ENCODE assay signal across 18 cellular contexts in the genomic region with DNA sequence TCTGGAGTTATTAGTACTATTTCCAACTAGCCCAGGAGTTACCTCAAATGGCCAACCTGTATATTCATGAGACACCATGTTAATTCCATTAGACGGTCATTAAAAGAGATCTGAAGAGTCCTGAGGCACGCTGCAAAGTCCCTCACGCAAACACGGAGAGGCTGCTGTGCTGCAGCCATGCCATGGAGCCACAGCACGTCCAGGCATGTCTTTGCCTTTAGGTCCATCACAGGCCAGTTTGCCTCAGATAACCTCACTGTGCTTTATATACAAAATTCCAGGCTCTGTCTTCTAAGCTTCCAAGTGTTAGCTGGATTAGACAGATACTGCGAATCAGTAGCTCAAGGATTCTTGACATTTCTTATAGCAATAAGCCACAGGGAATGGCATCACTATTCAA. TPM values are rescaled to one million over a fixed set of nuclear protein-coding genes. Genes with fewer than 3 reads are reported as not detected.
A peak's percentile ranks its signal among the peaks of the same experiment; 100 is the strongest.
DNase-seq lines count a peak whose midpoint lies in the region; ATAC-seq and TF ChIP-seq lines count a peak whose summit lies in the region.
"Had no signal": no experiment of that assay in that cellular context is flagged by ENCODE, and none has a peak within 500 bp of the region (broad histone marks: within the 10 kb centered on the region; RNA-seq: fewer than 3 reads in every experiment).

No MANE protein-coding gene starts in this region.

- peak; percentile 32 for ATAC-seq in esophagus mucosa

- no peak overlapping the region for H3K4me3 ChIP-seq in HEK293 (ENCODE audit: low read depth, low read length)
- no peak overlapping the region for H3K4me3 ChIP-seq in A673 (ENCODE audit: low read depth, low read length, poor library complexity, severe bottlenecking)
- H3K4me3 ChIP-seq in testis = no peak overlapping the region
- H3K4me3 ChIP-seq: MG63, SJCRH30 had no signal

- H3K36me3 ChIP-seq in HEK293 (ENCODE audit: control insufficient read depth in 2 of 2, insufficient read depth in 1 of 2, low read length in 2 of 2) (no peaks in the 10 kb centered on the region), A673 (ENCODE audit: insufficient read depth, low read length, poor library complexity, severe bottlenecking) (no peaks in the 10 kb centered on the region), testis (ENCODE audit: low read depth, missing control alignments) (no peaks in the 10 kb centered on the region)
- H3K36me3 ChIP-seq: MG63, SJCRH30 had no signal

- intact Hi-C loops in A673 (cut with micrococcal nuclease; ENCODE audit: unreplicated experiment) (no loop called here), testis (cut with DNase I; ENCODE audit: low total_unique reads) (no loop called here)

- CTCF ChIA-PET in HEK293 (lab: Yijun Ruan, JAX) = no interaction called here
- CTCF ChIA-PET in A673 (lab: Charles Lee) = no interaction called here

- POLR2A ChIA-PET in HEK293 (lab: Yijun Ruan, JAX) = no interaction called here
- POLR2A ChIA-PET in A673 (lab: Charles Lee; ENCODE audit: low non-redundant PET) = no interaction called here

- WGBS in testis, 2 donors = 93 to 94% methylated on average over 6 of the region's 6 CpGs

- H3K27me3 ChIP-seq in A673 (replicated peaks; ENCODE audit: insufficient read depth, low read depth, low read length, poor library complexity) (no peaks in the 10 kb centered on the region), testis (no peaks in the 10 kb centered on the region)
- H3K27me3 ChIP-seq: MG63, SJCRH30 had no signal

- no peak for TF ChIP-seq POLR2A in testis (IDR thresholded peaks at IDR 0.05)

- BruUV-seq in A673 (replicated peaks; lab: Mats Ljungman, UMichigan) = no TSS peak

- H3K9me3 ChIP-seq in HEK293 (ENCODE audit: control insufficient read depth, insufficient read depth, low read depth, low read length) (no peaks in the 10 kb centered on the region), A673 (ENCODE audit: low read depth, low read length, poor library complexity, severe bottlenecking) (no peaks in the 10 kb centered on the region), testis (no peaks in the 10 kb centered on the region)
- H3K9me3 ChIP-seq: MG63, SJCRH30 had no signal

- TF ChIP-seq CTCF in HEK293 (tag by site-specific recombination; IDR thresholded peaks at IDR 0.05) (no peak), A673 (conservative IDR thresholded peaks at IDR 0.05; ENCODE audit: low read depth, low read length) (no peak), testis (IDR thresholded peaks at IDR 0.05) (no peak)

- H3K4me1 ChIP-seq in HEK293 (ENCODE audit: control insufficient read depth, insufficient read depth, low read length) (no peaks in the 10 kb centered on the region), A673 (ENCODE audit: insufficient read depth, low read length, poor library complexity, severe bottlenecking) (no peaks in the 10 kb centered on the region), testis (no peaks in the 10 kb centered on the region)
- H3K4me1 ChIP-seq: SJCRH30 had no signal

- DNase-seq in DMS 273 (lab: John Stamatoyannopoulos, UW; ENCODE audit: unreplicated experiment) (peak; percentile 92), NCI-H82 treated with DMSO at 0.1 percent for 48 hours (lab: John Stamatoyannopoulos, UW; ENCODE audit: unreplicated experiment) (peak; percentile 96), A673 (ENCODE audit: low spot score) (no peak), cerebellum (ENCODE audit: low spot score) (no peak), testis (no peak)
- DNase-seq: ACHN; CD4-positive, CD25-positive, alpha-beta regulatory T cell; GOT3; MG63; NCI-H1092 treated with DMSO at 0.1 percent for 48 hours; NCI-H2029; NCI-H226; NCI-H774; SJCRH30 had no signal

- H3K27ac ChIP-seq in HEK293 (ENCODE audit: extremely low read depth, low read depth, low read length) (no peak overlapping the region), A673 (ENCODE audit: low read depth, low read length, poor library complexity, severe bottlenecking) (no peak overlapping the region), testis (no peak overlapping the region)
- H3K27ac ChIP-seq: KMS-11, SJCRH30 had no signal

TF ChIP-seq in HEK293, 187 proteins besides CTCF, POLR2A, EP300 and RAD21:
- TF ChIP-seq ZIC2 (tag by site-specific recombination; IDR thresholded peaks at IDR 0.05) (no peak), ZEB2 (tag by site-specific recombination; IDR thresholded peaks at IDR 0.05) (no peak), FEZF1 (tag by site-specific recombination; IDR thresholded peaks at IDR 0.05) (no peak), TRIM28 (IDR thresholded peaks at IDR 0.05; ENCODE audit: borderline replicate concordance, low read length) (0 out of 2 replicates have a peak, but pooled peaks have one; percentile 38), ZNF48 (tag by site-specific recombination; IDR thresholded peaks at IDR 0.05) (no peak), ZNF174 (tag by site-specific recombination; IDR thresholded peaks at IDR 0.05) (no peak)

RNA-seq across cellular contexts. Expression of a gene that starts 9.8 kb away (rescaled TPM):
- total RNA-seq in esophagus mucosa = 7.4 TPM
- 0.75 and 1.4 TPM in 2 replicates for total RNA-seq in A673 (2021)
- total RNA-seq in cerebellum = 6.1 TPM
- 10 to 100 TPM; 48.5 to 76.3 TPM for total RNA-seq in testis
- polyA plus RNA-seq in testis (ENCODE audit: insufficient read depth, low read depth, low replicate concordance) = 119 TPM
- total RNA-seq: CD4-positive, CD25-positive, alpha-beta regulatory T cell; RPMI7951 had no signal
- polyA plus RNA-seq: CD4-positive, CD25-positive, alpha-beta regulatory T cell had no signal

Comparison
In these comparisons a context has a peak if more than half of its experiments do, and no peak if none do; other contexts are left out.
1. DNase-seq: peak in DMS 273 (single experiment) and NCI-H82 treated with DMSO at 0.1 percent for 48 hours (single experiment); none in A673 (single experiment), cerebellum (single experiment) and testis (single experiment).